ENCODE assay signal across 8 cellular contexts in genomic region chr3:58009026-58009748, GRCh38. TPM values are rescaled to one million over a fixed set of nuclear protein-coding genes. Genes with fewer than 3 reads are reported as not detected.
DNase-seq lines count a peak whose midpoint lies in the region; ATAC-seq and TF ChIP-seq lines count a peak whose summit lies in the region.

No MANE protein-coding gene starts in this region.

- peak; percentile 71 for DNase-seq in Right ventricle myocardium inferior (ENCODE audit: missing footprints)
- no peak for DNase-seq in cardiac septum (ENCODE audit: low spot score)
- DNase-seq in OCI-LY7 (ENCODE audit: low spot score), result peak; percentile 67
- peak; percentile 48 for DNase-seq in activated naive CD8-positive, alpha-beta T cell treated with anti-CD3 and anti-CD28 coated beads, Interleukin-2, amount 50 U/mL, for 24 hours
- DNase-seq in stimulated activated CD4-positive, alpha-beta T cell treated with anti-CD3 and anti-CD28 coated beads, Interleukin-1b, Interleukin-23, amount 100 ng/mL, for 4 hours (ENCODE audit: low read depth in 2 of 2), result peak; percentile 5 to 29
- DNase-seq in SKM-1 treated with dmso at 0.1 percent for 144 hours (lab: John Stamatoyannopoulos, UW; ENCODE audit: unreplicated experiment), result no peak
- no peak for DNase-seq in dedifferentiated amniotic fluid mesenchymal stem cell (ENCODE audit: extremely low spot score)

- no peaks in the 10 kb centered on the region for H3K27me3 Mint-ChIP-seq in activated naive CD8-positive, alpha-beta T cell treated with anti-CD3 and anti-CD28 coated beads, Interleukin-2, amount 50 U/mL, for 24 hours

- H3K4me1 Mint-ChIP-seq in activated naive CD8-positive, alpha-beta T cell treated with anti-CD3 and anti-CD28 coated beads, Interleukin-2, amount 50 U/mL, for 24 hours, result peaks cover 38% of the 10 kb centered on the region

- H3K27me3 ChIP-seq in iPS-15b (ENCODE audit: control insufficient read depth, insufficient read depth, low read length), result no peaks in the 10 kb centered on the region

- TF ChIP-seq CTCF in OCI-LY7 (conservative IDR thresholded peaks at IDR 0.05; ENCODE audit: low read length), result 0 out of 2 replicates have a peak, but pooled peaks have one; percentile 28

- no peak overlapping the region for H3K27ac ChIP-seq in OCI-LY7 (ENCODE audit: low read depth, low read length, poor library complexity, severe bottlenecking)

- H3K4me1 ChIP-seq in OCI-LY7 (ENCODE audit: insufficient read depth, low read length, poor library complexity, severe bottlenecking) (peaks cover 19% of the 10 kb centered on the region), iPS-15b (ENCODE audit: control insufficient read depth, insufficient read depth, low read length) (peaks cover 25% of the 10 kb centered on the region)

- peak overlapping the region; percentile 97 for H3K4me2 ChIP-seq in OCI-LY7 (ENCODE audit: low read length)

- POLR2A ChIA-PET in OCI-LY7 (lab: Charles Lee), result interaction anchor here (0.6 to 1.4 kb wide), 6 partner anchors 11 to 188 kb away, joined by 3 to 5 read pairs (median 3); no protein-coding TSS in a partner anchor

- no peaks in the 10 kb centered on the region for H3K9me3 Mint-ChIP-seq in activated naive CD8-positive, alpha-beta T cell treated with anti-CD3 and anti-CD28 coated beads, Interleukin-2, amount 50 U/mL, for 24 hours

- H2AFZ ChIP-seq in OCI-LY7 (ENCODE audit: low read length), result peak overlapping the region; percentile 88; the same call in 1 of the 2 replicates

- peak overlapping the region; percentile 97 for H3K9ac ChIP-seq in iPS-15b (ENCODE audit: low read depth, low read length)

- H3K27ac Mint-ChIP-seq in activated naive CD8-positive, alpha-beta T cell treated with anti-CD3 and anti-CD28 coated beads, Interleukin-2, amount 50 U/mL, for 24 hours, result no peak overlapping the region

- H3K4me3 ChIP-seq in OCI-LY7 (ENCODE audit: low read depth, low read length, poor library complexity, severe bottlenecking), result peak overlapping the region; percentile 82
- H3K4me3 ChIP-seq in iPS-15b (ENCODE audit: low read depth, low read length), result peak overlapping the region; percentile 100

- H3K4me3 Mint-ChIP-seq in activated naive CD8-positive, alpha-beta T cell treated with anti-CD3 and anti-CD28 coated beads, Interleukin-2, amount 50 U/mL, for 24 hours, result peak overlapping the region; percentile 91

- H4K20me1 ChIP-seq in OCI-LY7 (ENCODE audit: insufficient read depth, low read length), result 0 out of 2 replicates have a peak, but pooled peaks cover 3% of the 10 kb centered on the region

- BruUV-seq in OCI-LY7 (replicated peaks; lab: Mats Ljungman, UMichigan), result no TSS peak

- H3K36me3 ChIP-seq in OCI-LY7 (ENCODE audit: insufficient read depth, low read length) (no peaks in the 10 kb centered on the region), iPS-15b (ENCODE audit: control insufficient read depth, insufficient read depth, low read length) (peaks cover 2% of the 10 kb centered on the region)

- CTCF ChIA-PET in OCI-LY7 (lab: Charles Lee; ENCODE audit: unreplicated experiment), result no interaction called here

- intact Hi-C loops in Right ventricle myocardium inferior (cut with DNase I) (loop anchor here (2.0 to 5.0 kb wide), 3 partner anchors 57 to 168 kb away; no protein-coding TSS in a partner anchor), cardiac septum (cut with DNase I) (loop anchor here (2.0 kb wide), 1 partner anchor 166 kb away; no protein-coding TSS in a partner anchor), OCI-LY7 (cut with micrococcal nuclease; ENCODE audit: unreplicated experiment) (loop anchor here (2.0 kb wide), 1 partner anchor 168 kb away; no protein-coding TSS in a partner anchor)

- H3K79me2 ChIP-seq in OCI-LY7 (ENCODE audit: insufficient read depth, low read depth, low read length), result peaks cover 12% of the 10 kb centered on the region; the same call in 1 of the 2 replicates

- ATAC-seq in Right ventricle myocardium inferior, result peak; percentile 3
- ATAC-seq in activated naive CD8-positive, alpha-beta T cell treated with anti-CD3 and anti-CD28 coated beads, Interleukin-2, amount 50 U/mL, for 24 hours, result peak; percentile 41

- no peaks in the 10 kb centered on the region for H3K9me3 ChIP-seq in OCI-LY7 (ENCODE audit: low read length)
- no peaks in the 10 kb centered on the region for H3K9me3 ChIP-seq in iPS-15b (ENCODE audit: control insufficient read depth, insufficient read depth, low read length)

- no peaks in the 10 kb centered on the region for H3K9me2 ChIP-seq in OCI-LY7 (ENCODE audit: insufficient read depth, low read length)

- H3K36me3 Mint-ChIP-seq in activated naive CD8-positive, alpha-beta T cell treated with anti-CD3 and anti-CD28 coated beads, Interleukin-2, amount 50 U/mL, for 24 hours (ENCODE audit: low read depth), result no peaks in the 10 kb centered on the region

RNA-seq across cellular contexts. Expression of gene FLNB, which starts 1.0 kb away (rescaled TPM):
- total RNA-seq in Right ventricle myocardium inferior (32.1 TPM), cardiac septum (58.1 TPM), OCI-LY7 (2022) (39.1 and 39.7 TPM in 2 replicates)
- 29.5 and 29.9 TPM in 2 replicates for total RNA-seq in OCI-LY7 (2014; rRNA removed; shearing (Covaris generic))

Comparison
In these comparisons a context has a peak if more than half of its experiments do, and no peak if none do; other contexts are left out.
1. DNase-seq: peak in Right ventricle myocardium inferior (single experiment), OCI-LY7 (single experiment), activated naive CD8-positive, alpha-beta T cell treated with anti-CD3 and anti-CD28 coated beads, Interleukin-2, amount 50 U/mL, for 24 hours (single experiment) and stimulated activated CD4-positive, alpha-beta T cell treated with anti-CD3 and anti-CD28 coated beads, Interleukin-1b, Interleukin-23, amount 100 ng/mL, for 4 hours (2 of 2); none in cardiac septum (single experiment), SKM-1 treated with dmso at 0.1 percent for 144 hours (single experiment) and dedifferentiated amniotic fluid mesenchymal stem cell (single experiment).